In the genomic region with DNA sequence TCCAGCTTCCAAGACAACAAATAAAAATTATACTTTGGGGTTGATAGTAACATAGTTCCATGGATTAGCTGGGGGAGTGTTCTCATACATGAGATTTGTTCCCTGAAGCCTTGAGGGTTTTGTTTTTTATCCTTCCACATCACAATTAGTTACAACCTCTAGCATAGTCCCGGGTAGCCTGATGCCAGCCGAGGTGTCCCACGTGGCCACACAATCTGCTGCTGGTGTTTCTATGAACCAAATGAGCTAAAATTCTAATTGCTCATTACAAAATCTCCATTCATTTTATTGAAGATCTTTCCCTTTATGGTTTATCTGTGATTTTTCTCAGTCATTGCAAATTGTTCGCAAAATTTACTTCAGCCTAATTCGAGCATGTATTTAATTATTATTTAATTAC, we compare ENCODE assay signal across 27 cellular contexts.
"Had no signal": no experiment of that assay in that cellular context is flagged by ENCODE, and none has a peak within 500 bp of the region (broad histone marks: within the 10 kb centered on the region; RNA-seq: fewer than 3 reads in every experiment).

No MANE protein-coding gene starts in this region.

- H3K27me3 Mint-ChIP-seq: activated CD8-positive, alpha-beta T cell treated with anti-CD3 and anti-CD28 coated beads for 36 hours; activated naive CD8-positive, alpha-beta T cell; activated T-helper 17 cell treated with anti-CD3 and anti-CD28 coated beads, Interleukin-2, amount 50 U/mL, for 72 hours; T-helper 17 cell had no signal

- H3K4me1 Mint-ChIP-seq: activated T-helper 17 cell treated with anti-CD3 and anti-CD28 coated beads, Interleukin-2, amount 50 U/mL, for 72 hours; T-helper 17 cell had no signal

- ATAC-seq: activated CD8-positive, alpha-beta T cell treated with anti-CD3 and anti-CD28 coated beads for 36 hours; activated T-cell treated with anti-CD3 and anti-CD28 coated beads, Interleukin-2, amount 50 U/mL, for 4 hours; activated T-helper 17 cell treated with anti-CD3 and anti-CD28 coated beads, Interleukin-2, amount 50 U/mL, for 72 hours; foreskin keratinocyte; gastrocnemius medialis; heart right ventricle; T-helper 17 cell had no signal

- H3K9me3 Mint-ChIP-seq: activated CD8-positive, alpha-beta T cell treated with anti-CD3 and anti-CD28 coated beads for 36 hours; activated T-cell treated with anti-CD3 and anti-CD28 coated beads, Interleukin-2, amount 50 U/mL, for 4 hours; T-helper 2 cell treated with Interferon-gamma antibody and Interleukin-4, amounts not matched to agents 5 μg/mL and 100 μg/mL, for 36 hours had no signal

- DNase-seq: activated CD4-positive, alpha-beta T cell treated with anti-CD3 and anti-CD28 coated beads for 1 hour; activated CD4-positive, alpha-beta T cell treated with anti-CD3 and anti-CD28 coated beads for 48 hours; activated CD4-positive, alpha-beta T cell treated with anti-CD3 and anti-CD28 coated beads, Interleukin-2, amount 50 U/mL, for 1 hour; activated CD4-positive, alpha-beta T cell treated with anti-CD3 and anti-CD28 coated beads, Interleukin-2, amount 50 U/mL, for 48 hours; activated CD8-positive, alpha-beta memory T cell treated with anti-CD3 and anti-CD28 coated beads for 24 hours; activated CD8-positive, alpha-beta T cell treated with anti-CD3 and anti-CD28 coated beads for 36 hours; activated effector memory CD4-positive, alpha-beta T cell treated with Interleukin-2 at 50 U/mL for 16 hours; activated gamma-delta T cell treated with Interleukin-2 at 50 U/mL for 16 hours; activated naive CD4-positive, alpha-beta T cell treated with anti-CD3 and anti-CD28 coated beads, Interleukin-2, amount 50 U/mL, for 16 hours; activated naive CD4-positive, alpha-beta T cell treated with Interleukin-2 at 50 U/mL for 16 hours; activated T-cell treated with anti-CD3 and anti-CD28 coated beads, Interleukin-2, amount 50 U/mL, for 4 hours; amniotic stem cell; anterior cingulate cortex; caudate nucleus; cerebellar nuclear complex; colonic mucosa; effector memory CD4-positive, alpha-beta T cell; erythroblast; foreskin keratinocyte; gastrocnemius medialis; heart right ventricle; T-helper 1 cell; T-helper 17 cell; T1000 had no signal

- H3K4me3 Mint-ChIP-seq: activated CD8-positive, alpha-beta T cell treated with anti-CD3 and anti-CD28 coated beads for 36 hours; activated naive CD8-positive, alpha-beta T cell; activated T-cell treated with anti-CD3 and anti-CD28 coated beads, Interleukin-2, amount 50 U/mL, for 4 hours; activated T-helper 17 cell treated with anti-CD3 and anti-CD28 coated beads, Interleukin-2, amount 50 U/mL, for 72 hours; T-helper 17 cell; T-helper 2 cell treated with Interferon-gamma antibody and Interleukin-4, amounts not matched to agents 5 μg/mL and 100 μg/mL, for 36 hours had no signal

- H3K36me3 Mint-ChIP-seq: activated naive CD8-positive, alpha-beta T cell had no signal

- H3K27ac Mint-ChIP-seq: activated CD8-positive, alpha-beta T cell treated with anti-CD3 and anti-CD28 coated beads for 36 hours; activated naive CD8-positive, alpha-beta T cell; activated T-helper 17 cell treated with anti-CD3 and anti-CD28 coated beads, Interleukin-2, amount 50 U/mL, for 72 hours; T-helper 17 cell; T-helper 2 cell treated with Interferon-gamma antibody and Interleukin-4, amounts not matched to agents 5 μg/mL and 100 μg/mL, for 36 hours had no signal
